Comparison of ENCODE assay signal across 11 cellular contexts in genomic region chrX:9745417-9746115, GRCh38. TPM values are rescaled to one million over a fixed set of nuclear protein-coding genes. Genes with fewer than 3 reads are reported as not detected.
DNase-seq lines count a peak whose midpoint lies in the region; ATAC-seq and TF ChIP-seq lines count a peak whose summit lies in the region.
"Had no signal": no experiment of that assay in that cellular context is flagged by ENCODE, and none has a peak within 500 bp of the region (broad histone marks: within the 10 kb centered on the region; RNA-seq: fewer than 3 reads in every experiment).

No MANE protein-coding gene starts in this region.

- no peak overlapping the region for H4K91ac ChIP-seq in H9 (ENCODE audit: insufficient read length, low read depth, low read length)

- WGBS in H9 (ENCODE audit: extremely low coverage, insufficient read length, low lambda C conversion rate) = no CpG with 5 or more reads among the region's 11 CpGs

- H3K36me3 Mint-ChIP-seq in H9 (ENCODE audit: insufficient read depth in 1 of 3, low read depth in 3 of 3) = peaks cover 12 to 25% (median 18%) of the 10 kb centered on the region in 3 experiments
- no peaks in the 10 kb centered on the region for H3K36me3 Mint-ChIP-seq in effector memory CD8-positive, alpha-beta T cell (ENCODE audit: insufficient read depth)
- peaks cover 4% of the 10 kb centered on the region for H3K36me3 Mint-ChIP-seq in natural killer cell treated with Interleukin-12 subunit alpha and Interleukin-12 subunit beta and Interleukin-15 and Interleukin-18, amount 100 ng/mL, for 72 hours

- peak overlapping the region; percentile 44 for H2BK120ac ChIP-seq in H9 (ENCODE audit: low read depth, low read length, poor library complexity, severe bottlenecking)

- H3K9me3 ChIP-seq in H9 (ENCODE audit: control insufficient read depth, low read depth, low read length) (no peaks in the 10 kb centered on the region), OCI-LY7 (ENCODE audit: low read length) (no peaks in the 10 kb centered on the region)

- intact Hi-C loops in OCI-LY7 (cut with micrococcal nuclease; ENCODE audit: unreplicated experiment) = no loop called here

- POLR2A ChIA-PET in OCI-LY7 (lab: Charles Lee) = interaction anchor here (0.5 kb wide), 1 partner anchor 656 kb away, joined by 4 read pairs; no protein-coding TSS in a partner anchor

- peaks cover 9 to 33% of the 10 kb centered on the region in 2 experiments for H3K9me3 Mint-ChIP-seq in H9
- H3K9me3 Mint-ChIP-seq in effector memory CD8-positive, alpha-beta T cell = peaks cover 4 to 11% of the 10 kb centered on the region in 2 donors
- H3K9me3 Mint-ChIP-seq in natural killer cell treated with Interleukin-12 subunit alpha and Interleukin-12 subunit beta and Interleukin-15 and Interleukin-18, amount 100 ng/mL, for 72 hours = peaks cover 3% of the 10 kb centered on the region

- H3K56ac ChIP-seq in H9 (ENCODE audit: insufficient read length, low read depth, low read length) = no peak overlapping the region

- H2AK5ac ChIP-seq in H9 (ENCODE audit: insufficient read length, low read length) = no peak overlapping the region

- H3K27ac Mint-ChIP-seq in H9 = no peak overlapping the region
- H3K27ac Mint-ChIP-seq in effector memory CD8-positive, alpha-beta T cell = no peak overlapping the region
- H3K27ac Mint-ChIP-seq in natural killer cell treated with Interleukin-12 subunit alpha and Interleukin-12 subunit beta and Interleukin-15 and Interleukin-18, amount 100 ng/mL, for 72 hours = peak overlapping the region; percentile 47 to 63

- H3K9me2 ChIP-seq in OCI-LY7 (ENCODE audit: insufficient read depth, low read length) = no peaks in the 10 kb centered on the region

- DNase-seq in H9 = no peak
- peak; percentile 22 for DNase-seq in OCI-LY7 (ENCODE audit: low spot score)
- DNase-seq in effector memory CD8-positive, alpha-beta T cell = no peak
- no peak for DNase-seq in natural killer cell treated with Interleukin-12 subunit alpha and Interleukin-12 subunit beta and Interleukin-15 and Interleukin-18, amount 100 ng/mL, for 72 hours (ENCODE audit: low spot score)
- DNase-seq in H7 = no peak
- no peak for DNase-seq in OCI-M2 (lab: John Stamatoyannopoulos, UW; ENCODE audit: unreplicated experiment)
- no peak for DNase-seq in hepatic stellate cell (ENCODE audit: low spot score)
- DNase-seq: activated CD4-positive, alpha-beta T cell treated with anti-CD3 and anti-CD28 coated beads for 1 hour; midbrain; NCI-H748 treated with DMSO at 0.1 percent for 48 hours had no signal

- H4K8ac ChIP-seq in H9 (replicated peaks; ENCODE audit: insufficient read length, low read depth, low read length) = no peak overlapping the region

- H3K79me1 ChIP-seq in H9 (ENCODE audit: insufficient read depth, low read depth, low read length, poor library complexity, severe bottlenecking) = no peaks in the 10 kb centered on the region

- no peak overlapping the region for H3K4me3 Mint-ChIP-seq in H9
- peak overlapping the region; percentile 49 to 50 for H3K4me3 Mint-ChIP-seq in effector memory CD8-positive, alpha-beta T cell
- peak overlapping the region; percentile 66 for H3K4me3 Mint-ChIP-seq in natural killer cell treated with Interleukin-12 subunit alpha and Interleukin-12 subunit beta and Interleukin-15 and Interleukin-18, amount 100 ng/mL, for 72 hours

- no peak overlapping the region for H3K23ac ChIP-seq in H9 (ENCODE audit: insufficient read length, low read depth, low read length)

- no peak overlapping the region for H2BK12ac ChIP-seq in H9 (ENCODE audit: insufficient read length, low read depth, low read length)

- H3K9ac ChIP-seq in H9 (ENCODE audit: extremely low read depth, insufficient read length, low read length) = no peak overlapping the region

- peaks cover 9 to 11% of the 10 kb centered on the region in 2 experiments for H3K4me1 Mint-ChIP-seq in H9
- H3K4me1 Mint-ChIP-seq in effector memory CD8-positive, alpha-beta T cell (ENCODE audit: low read depth in 2 of 2) = peaks cover 8 to 11% of the 10 kb centered on the region in 2 donors
- peaks cover 20 to 21% of the 10 kb centered on the region in 2 donors for H3K4me1 Mint-ChIP-seq in natural killer cell treated with Interleukin-12 subunit alpha and Interleukin-12 subunit beta and Interleukin-15 and Interleukin-18, amount 100 ng/mL, for 72 hours (ENCODE audit: low read depth in 2 of 2)

- H3K4ac ChIP-seq in H9 (ENCODE audit: low read depth, low read length) = no peak overlapping the region

- H3K4me1 ChIP-seq in H9 (ENCODE audit: insufficient read depth, low read length) (0 out of 2 replicates have a peak, but pooled peaks cover 2% of the 10 kb centered on the region), OCI-LY7 (ENCODE audit: insufficient read depth, low read length, poor library complexity, severe bottlenecking) (peaks cover 6% of the 10 kb centered on the region)

- no peaks in the 10 kb centered on the region for H3K27me3 Mint-ChIP-seq in H9 (ENCODE audit: low read depth)
- H3K27me3 Mint-ChIP-seq in effector memory CD8-positive, alpha-beta T cell = peaks cover 0 to 7% of the 10 kb centered on the region in 2 donors
- H3K27me3 Mint-ChIP-seq in natural killer cell treated with Interleukin-12 subunit alpha and Interleukin-12 subunit beta and Interleukin-15 and Interleukin-18, amount 100 ng/mL, for 72 hours = peaks cover 0 to 7% of the 10 kb centered on the region in 2 donors

- no peak overlapping the region for H3T11ph ChIP-seq in H9 (ENCODE audit: low read length)

- H3K79me2 ChIP-seq in H9 (ENCODE audit: insufficient read depth, low read length) (no peaks in the 10 kb centered on the region), OCI-LY7 (ENCODE audit: insufficient read depth, low read depth, low read length) (no peaks in the 10 kb centered on the region)

- H4K5ac ChIP-seq in H9 (ENCODE audit: insufficient read length, low read depth, low read length) = no peak overlapping the region

- TF ChIP-seq CTCF in H9 (conservative IDR thresholded peaks at IDR 0.05) (no peak), OCI-LY7 (conservative IDR thresholded peaks at IDR 0.05; ENCODE audit: low read length) (no peak)

- CTCF ChIA-PET in OCI-LY7 (lab: Charles Lee; ENCODE audit: unreplicated experiment) = no interaction called here

- no peak overlapping the region for H2BK15ac ChIP-seq in H9 (ENCODE audit: low read depth, low read length)

- no peak overlapping the region for H3K18ac ChIP-seq in H9 (ENCODE audit: insufficient read length, low read depth, low read length)

- H2AFZ ChIP-seq in H9 (ENCODE audit: low read length) (no peak overlapping the region), OCI-LY7 (ENCODE audit: low read length) (peak overlapping the region; percentile 94; the same call in 1 of the 2 replicates)

- no peak for ATAC-seq in effector memory CD8-positive, alpha-beta T cell (replicated peaks)
- peak; percentile 55 to 63 for ATAC-seq in natural killer cell treated with Interleukin-12 subunit alpha and Interleukin-12 subunit beta and Interleukin-15 and Interleukin-18, amount 100 ng/mL, for 72 hours
- no peak for ATAC-seq in GM21390 (IDR thresholded peaks at IDR 0.05; ENCODE audit: unreplicated experiment)

- H3K27ac ChIP-seq in H9 (ENCODE audit: insufficient read length, low read depth, low read length) (no peak overlapping the region), OCI-LY7 (ENCODE audit: low read depth, low read length, poor library complexity, severe bottlenecking) (no peak overlapping the region)

- H3K14ac ChIP-seq in H9 (ENCODE audit: insufficient read depth, low read length) = no peak overlapping the region

- H4K20me1 ChIP-seq in H9 (ENCODE audit: control insufficient read depth, insufficient read depth, insufficient read length) = no peaks in the 10 kb centered on the region
- no peaks in the 10 kb centered on the region for H4K20me1 ChIP-seq in OCI-LY7 (ENCODE audit: insufficient read depth, low read length)

- no peak overlapping the region for H2BK5ac ChIP-seq in H9 (ENCODE audit: insufficient read length, low read length)

- BruUV-seq in OCI-LY7 (replicated peaks; lab: Mats Ljungman, UMichigan) = no TSS peak

- no peak overlapping the region for H3K4me2 ChIP-seq in H9 (ENCODE audit: insufficient read depth, insufficient read length, low read length)
- no peak overlapping the region for H3K4me2 ChIP-seq in OCI-LY7 (ENCODE audit: low read length)

- H3K27me3 ChIP-seq in H9 (ENCODE audit: insufficient read depth, low read length) = no peaks in the 10 kb centered on the region
- no peaks in the 10 kb centered on the region for H3K27me3 ChIP-seq in H7 (ENCODE audit: control insufficient read depth, insufficient read depth, low read length)

- no peak overlapping the region for H2BK20ac ChIP-seq in H9 (ENCODE audit: low read depth, low read length, poor library complexity, severe bottlenecking)

- no peak overlapping the region for H3K4me3 ChIP-seq in OCI-LY7 (ENCODE audit: low read depth, low read length, poor library complexity, severe bottlenecking)
- no peak overlapping the region for H3K4me3 ChIP-seq in H7 (ENCODE audit: insufficient read depth, low read depth, low read length)

- H3K36me3 ChIP-seq in OCI-LY7 (ENCODE audit: insufficient read depth, low read length) (no peaks in the 10 kb centered on the region), H7 (replicated peaks; ENCODE audit: control insufficient read depth, insufficient read depth, low read length) (no peaks in the 10 kb centered on the region; the same call in 1 of the 2 replicates)

- H3K23me2 ChIP-seq in H9 (ENCODE audit: insufficient read length, low read depth, low read length, poor library complexity, severe bottlenecking) = no peaks in the 10 kb centered on the region

RNA-seq across cellular contexts. Expression of gene GPR143, which starts 20.1 kb away (rescaled TPM):
- total RNA-seq in H9 (2021) = 7.1 and 7.9 TPM in 2 replicates
- total RNA-seq in OCI-LY7 (2014; rRNA removed; shearing (Covaris generic)) = not detected in 2 replicates
- total RNA-seq in OCI-LY7 (2022) = not detected in 2 replicates
- total RNA-seq in natural killer cell treated with Interleukin-12 subunit alpha and Interleukin-12 subunit beta and Interleukin-15 and Interleukin-18, amount 100 ng/mL, for 72 hours = not detected
- total RNA-seq in H7 (2014; rRNA removed; shearing (Covaris generic)) = 29.6 and 32.1 TPM in 2 replicates

RNA-seq across cellular contexts. Expression of gene SHROOM2, which starts 40.7 kb away (rescaled TPM):
- 13.9 and 15.3 TPM in 2 replicates for total RNA-seq in H9 (2021)
- not detected in 2 replicates for total RNA-seq in OCI-LY7 (2014; rRNA removed; shearing (Covaris generic))
- not detected in 2 replicates for total RNA-seq in OCI-LY7 (2022)
- total RNA-seq in natural killer cell treated with Interleukin-12 subunit alpha and Interleukin-12 subunit beta and Interleukin-15 and Interleukin-18, amount 100 ng/mL, for 72 hours = under 1 TPM in 1 of 2 donors, not detected in 1; 0.08 TPM
- 22.9 and 24.1 TPM in 2 replicates for total RNA-seq in H7 (2014; rRNA removed; shearing (Covaris generic))

Comparison
In these comparisons a context has a peak if more than half of its experiments do, and no peak if none do; other contexts are left out.
1. H3K27ac Mint-ChIP-seq: peak in natural killer cell treated with Interleukin-12 subunit alpha and Interleukin-12 subunit beta and Interleukin-15 and Interleukin-18, amount 100 ng/mL, for 72 hours (2 of 2); none in H9 (0 of 3) and effector memory CD8-positive, alpha-beta T cell (0 of 2).
2. H3K4me3 Mint-ChIP-seq: peak in effector memory CD8-positive, alpha-beta T cell (2 of 2) and natural killer cell treated with Interleukin-12 subunit alpha and Interleukin-12 subunit beta and Interleukin-15 and Interleukin-18, amount 100 ng/mL, for 72 hours (single experiment); none in H9 (0 of 2).
3. ATAC-seq: peak in natural killer cell treated with Interleukin-12 subunit alpha and Interleukin-12 subunit beta and Interleukin-15 and Interleukin-18, amount 100 ng/mL, for 72 hours (2 of 2); none in effector memory CD8-positive, alpha-beta T cell (single experiment) and GM21390 (single experiment).
4. RNA of gene SHROOM2, which starts 40.7 kb away (total RNA-seq): 22.9 to 24.1 TPM in H7 and 13.9 to 15.3 TPM in H9; 0.08 TPM in natural killer cell treated with Interleukin-12 subunit alpha and Interleukin-12 subunit beta and Interleukin-15 and Interleukin-18, amount 100 ng/mL, for 72 hours and not detected in OCI-LY7; every median in the first group is over 10 times any median in the second.